ENCODE assay signal across 14 cellular contexts in genomic region chr11:8207080-8208000, GRCh38. TPM values are rescaled to one million over a fixed set of nuclear protein-coding genes. Genes with fewer than 3 reads are reported as not detected.
DNase-seq lines count a peak whose midpoint lies in the region; ATAC-seq, FAIRE-seq and TF ChIP-seq lines count a peak whose summit lies in the region.
"Had no signal": no experiment of that assay in that cellular context is flagged by ENCODE, and none has a peak within 500 bp of the region (broad histone marks: within the 10 kb centered on the region; RNA-seq: fewer than 3 reads in every experiment).

No MANE protein-coding gene starts in this region.

- ATAC-seq in sciatic nerve: peak; percentile 11
- no peak for ATAC-seq in activated CD4-positive, alpha-beta T cell treated with anti-CD3 and anti-CD28 coated beads for 36 hours
- ATAC-seq: HCT116, Panc1 had no signal

- intact Hi-C loops in endothelial cell of umbilical vein (cut with micrococcal nuclease) (loop anchor here (5.0 kb wide), 1 partner anchor 55 kb away; the partner anchor contains the start of gene LMO1), sciatic nerve (cut with DNase I) (no loop called here)
- intact Hi-C loops in activated CD4-positive, alpha-beta T cell treated with anti-CD3 and anti-CD28 coated beads for 36 hours (cut with DNase I, micrococcal nuclease): no loop called here

- H3K4me3 ChIP-seq in OCI-LY3 (ENCODE audit: low read length) (peak overlapping the region; percentile 62), endothelial cell of umbilical vein (replicated peaks in 1 of 3; ENCODE audit: insufficient read depth in 1 of 3, low read depth in 1 of 3, low read length in 3 of 3) (peak overlapping the region in 1 of 3 experiments; percentile 9)
- H3K4me3 ChIP-seq: adrenal gland had no signal

- H3K79me2 ChIP-seq in OCI-LY3 (ENCODE audit: low read length) (no peaks in the 10 kb centered on the region), endothelial cell of umbilical vein (ENCODE audit: control insufficient read depth, insufficient read depth, low read length) (no peaks in the 10 kb centered on the region)

- TF ChIP-seq CTCF in OCI-LY3 (IDR thresholded peaks at IDR 0.05; ENCODE audit: low read depth, low read length) (no peak), endothelial cell of umbilical vein (IDR thresholded peaks at IDR 0.05; ENCODE audit: extremely low read depth in 1 of 2, insufficient read depth in 1 of 2, low read depth in 1 of 2, low read length in 2 of 2) (no peak)

- no peak overlapping the region for H3K4me3 Mint-ChIP-seq in activated CD4-positive, alpha-beta T cell treated with anti-CD3 and anti-CD28 coated beads for 36 hours

- H3K4me2 ChIP-seq in OCI-LY3 (ENCODE audit: low read length) (peak overlapping the region; percentile 97), endothelial cell of umbilical vein (ENCODE audit: insufficient read depth, low read length) (peak overlapping the region; percentile 50)

- H4K20me1 ChIP-seq in OCI-LY3 (ENCODE audit: insufficient read depth, low read length): no peaks in the 10 kb centered on the region
- no peaks in the 10 kb centered on the region for H4K20me1 ChIP-seq in endothelial cell of umbilical vein (replicated peaks; ENCODE audit: control insufficient read depth, extremely low read depth, insufficient read depth, low read length)

- no peak overlapping the region for H3K27ac Mint-ChIP-seq in activated CD4-positive, alpha-beta T cell treated with anti-CD3 and anti-CD28 coated beads for 36 hours

- H3K9ac ChIP-seq in OCI-LY3 (ENCODE audit: low read length) (peak overlapping the region; percentile 94), endothelial cell of umbilical vein (replicated peaks; ENCODE audit: extremely low read depth, insufficient read depth, low read length) (no peak overlapping the region)

- DNase-seq in ELR (ENCODE audit: low read depth) (peak; percentile 60), endothelial cell of umbilical vein (ENCODE audit: low read depth, low spot score) (no peak), sciatic nerve (ENCODE audit: low spot score) (no peak), UCSD-AML1 (lab: John Stamatoyannopoulos, UW; ENCODE audit: unreplicated experiment) (no peak), GM19238 (ENCODE audit: insufficient read length, low spot score) (no peak)
- no peak for DNase-seq in activated CD4-positive, alpha-beta T cell treated with anti-CD3 and anti-CD28 coated beads for 36 hours
- DNase-seq in central memory CD4-positive, alpha-beta T cell: no peak
- DNase-seq: Caco-2; stimulated activated CD4-positive, alpha-beta T cell treated with anti-CD3 and anti-CD28 coated beads, Interleukin-12 subunit alpha, Interleukin-12 subunit beta, amount 100 ng/mL, for 4 hours; T1000 had no signal

- CTCF ChIA-PET in endothelial cell of umbilical vein (lab: Charles Lee): interaction anchor here (1.0 to 1.7 kb wide), 10 partner anchors 10 to 359 kb away, joined by 3 to 9 read pairs (median 4); partner anchors contain the start of gene LMO1
- CTCF ChIA-PET in activated CD4-positive, alpha-beta T cell treated with anti-CD3 and anti-CD28 coated beads for 36 hours (lab: Charles Lee): interaction anchor here (0.6 to 1.8 kb wide), 6 partner anchors 12 to 228 kb away, joined by 3 to 8 read pairs (median 4); no protein-coding TSS in a partner anchor

- FAIRE-seq in endothelial cell of umbilical vein (lab: Jason Lieb, UNC): peak; percentile 49

- H3K27me3 ChIP-seq in OCI-LY3 (ENCODE audit: low read depth, low read length) (no peaks in the 10 kb centered on the region), endothelial cell of umbilical vein (ENCODE audit: control insufficient read depth in 2 of 2, insufficient read depth in 2 of 2, low read length in 2 of 2) (peaks cover 8 to 15% of the 10 kb centered on the region in 2 experiments)

- H3K4me1 Mint-ChIP-seq in activated CD4-positive, alpha-beta T cell treated with anti-CD3 and anti-CD28 coated beads for 36 hours: peaks cover 4% of the 10 kb centered on the region

- no peaks in the 10 kb centered on the region for H3K9me3 Mint-ChIP-seq in activated CD4-positive, alpha-beta T cell treated with anti-CD3 and anti-CD28 coated beads for 36 hours (ENCODE audit: low read depth)

- BruUV-seq in endothelial cell of umbilical vein (replicated peaks; lab: Mats Ljungman, UMichigan): no TSS peak

- no peak overlapping the region for H2AFZ ChIP-seq in OCI-LY3 (ENCODE audit: low read depth, low read length)
- peak overlapping the region; percentile 5 for H2AFZ ChIP-seq in endothelial cell of umbilical vein (ENCODE audit: low read depth, low read length)

- peaks cover 67% of the 10 kb centered on the region for H3K4me1 ChIP-seq in OCI-LY3 (ENCODE audit: low read length)
- H3K4me1 ChIP-seq in endothelial cell of umbilical vein (ENCODE audit: control insufficient read depth, extremely low read depth, insufficient read depth, low read length): peaks cover 12% of the 10 kb centered on the region
- H3K4me1 ChIP-seq: adrenal gland, Caco-2 had no signal

- dilution Hi-C loops in endothelial cell of umbilical vein (cut with MboI; ENCODE audit: extremely low pct_ligation_motif_present, low sequenced_read_pairs): no loop called here

- POLR2A ChIA-PET in endothelial cell of umbilical vein (lab: Charles Lee): no interaction called here
- POLR2A ChIA-PET in activated CD4-positive, alpha-beta T cell treated with anti-CD3 and anti-CD28 coated beads for 36 hours (lab: Charles Lee): no interaction called here

- no peaks in the 10 kb centered on the region for H3K36me3 Mint-ChIP-seq in activated CD4-positive, alpha-beta T cell treated with anti-CD3 and anti-CD28 coated beads for 36 hours (ENCODE audit: low read depth)

- peaks cover 17% of the 10 kb centered on the region for H3K27me3 Mint-ChIP-seq in activated CD4-positive, alpha-beta T cell treated with anti-CD3 and anti-CD28 coated beads for 36 hours

- H3K9me3 ChIP-seq in OCI-LY3 (ENCODE audit: insufficient read depth, low read length) (no peaks in the 10 kb centered on the region), endothelial cell of umbilical vein (replicated peaks; ENCODE audit: control insufficient read depth, insufficient read depth, low read length) (no peaks in the 10 kb centered on the region)
- H3K9me3 ChIP-seq: adrenal gland, Caco-2 had no signal

- H3K36me3 ChIP-seq in OCI-LY3 (replicated peaks; ENCODE audit: low read depth, low read length) (no peaks in the 10 kb centered on the region), endothelial cell of umbilical vein (ENCODE audit: control insufficient read depth in 2 of 2, extremely low read depth in 1 of 2, insufficient read depth in 2 of 2, low read length in 2 of 2) (no peaks in the 10 kb centered on the region)
- H3K36me3 ChIP-seq: adrenal gland had no signal

- H3K27ac ChIP-seq in OCI-LY3 (ENCODE audit: low read length) (peak overlapping the region; percentile 99), endothelial cell of umbilical vein (ENCODE audit: insufficient read depth, low read depth, low read length) (no peak overlapping the region)

- no peak for TF ChIP-seq POLR2A in endothelial cell of umbilical vein (IDR thresholded peaks at IDR 0.05; ENCODE audit: low read depth, low read length)

- H3K9me1 ChIP-seq in endothelial cell of umbilical vein (replicated peaks; ENCODE audit: control insufficient read depth, extremely low read depth, insufficient read depth, low read length): no peaks in the 10 kb centered on the region

TF ChIP-seq in endothelial cell of umbilical vein, 7 proteins besides CTCF, POLR2A, EP300 and RAD21:
- TF ChIP-seq MYC (IDR thresholded peaks at IDR 0.05; ENCODE audit: low read depth, low read length): no peak
- TF ChIP-seq POLR2AphosphoS5 (IDR thresholded peaks at IDR 0.05; ENCODE audit: insufficient read depth, low read depth, low read length): no peak
- no peak for TF ChIP-seq EZH2 (IDR thresholded peaks at IDR 0.05; ENCODE audit: borderline replicate concordance, low read depth, low read length, severe bottlenecking)
- TF ChIP-seq GATA2 (IDR thresholded peaks at IDR 0.05; ENCODE audit: insufficient read depth, insufficient read length, low read depth, low read length): no peak
- TF ChIP-seq FOS (IDR thresholded peaks at IDR 0.05; ENCODE audit: borderline replicate concordance, insufficient read depth, low read length): no peak
- TF ChIP-seq JUN (IDR thresholded peaks at IDR 0.05; ENCODE audit: borderline replicate concordance, insufficient read depth, insufficient read length, low read depth): no peak
- TF ChIP-seq MAX (IDR thresholded peaks at IDR 0.05; ENCODE audit: insufficient read depth, insufficient read length): no peak
TF ChIP-seq in endothelial cell of umbilical vein: peak in this region for 0.

RNA-seq across cellular contexts. Expression of gene RIC3, which starts 38.5 kb away (rescaled TPM):
- total RNA-seq in endothelial cell of umbilical vein (not detected in 2 replicates), sciatic nerve (14.6 TPM)
- polyA plus RNA-seq in endothelial cell of umbilical vein: not detected in 2 replicates
- not detected in 2 replicates for polyA plus RNA-seq in endothelial cell of umbilical vein (2011; cell fraction: cytosol; rRNA removed)
- 0.18 TPM in 1 of 2 replicates, not detected in the other for polyA plus RNA-seq in endothelial cell of umbilical vein (2011; cell fraction: nucleus; rRNA removed)
- not detected in 2 replicates for polyA plus RNA-seq in endothelial cell of umbilical vein (2012)
- not detected in 2 replicates for polyA minus RNA-seq in endothelial cell of umbilical vein
- not detected for polyA minus RNA-seq in endothelial cell of umbilical vein (2011; cell fraction: cytosol; rRNA and poly(A)+ RNA removed)
- not detected in 2 replicates for polyA minus RNA-seq in endothelial cell of umbilical vein (2011; cell fraction: nucleus; rRNA and poly(A)+ RNA removed)
- 10 to 100 TPM; 13.9 to 15.8 TPM for total RNA-seq in activated CD4-positive, alpha-beta T cell treated with anti-CD3 and anti-CD28 coated beads for 36 hours
- total RNA-seq: Caco-2 had no signal

RNA-seq across cellular contexts. Expression of gene LMO1, which starts 56.3 kb away (rescaled TPM):
- total RNA-seq in endothelial cell of umbilical vein (not detected in 2 replicates), sciatic nerve (0.62 TPM)
- polyA plus RNA-seq in endothelial cell of umbilical vein: not detected in 2 replicates
- not detected in 2 replicates for polyA plus RNA-seq in endothelial cell of umbilical vein (2011; cell fraction: cytosol; rRNA removed)
- polyA plus RNA-seq in endothelial cell of umbilical vein (2011; cell fraction: nucleus; rRNA removed): not detected in 2 replicates
- polyA plus RNA-seq in endothelial cell of umbilical vein (2012): not detected in 2 replicates
- polyA minus RNA-seq in endothelial cell of umbilical vein: not detected in 2 replicates
- 1.3 TPM for polyA minus RNA-seq in endothelial cell of umbilical vein (2011; cell fraction: cytosol; rRNA and poly(A)+ RNA removed)
- polyA minus RNA-seq in endothelial cell of umbilical vein (2011; cell fraction: nucleus; rRNA and poly(A)+ RNA removed): not detected in 2 replicates
- total RNA-seq in activated CD4-positive, alpha-beta T cell treated with anti-CD3 and anti-CD28 coated beads for 36 hours: not detected
- total RNA-seq: Caco-2 had no signal

Comparison
In these comparisons a context has a peak if more than half of its experiments do, and no peak if none do; other contexts are left out.
1. RNA of gene RIC3, which starts 38.5 kb away (total RNA-seq): 13.9 to 15.8 TPM in activated CD4-positive, alpha-beta T cell treated with anti-CD3 and anti-CD28 coated beads for 36 hours and 14.6 TPM in sciatic nerve (single experiment); not detected in endothelial cell of umbilical vein; every median in the first group is over 10 times any median in the second.